ENCODE assay signal across 21 cellular contexts in the genomic region with DNA sequence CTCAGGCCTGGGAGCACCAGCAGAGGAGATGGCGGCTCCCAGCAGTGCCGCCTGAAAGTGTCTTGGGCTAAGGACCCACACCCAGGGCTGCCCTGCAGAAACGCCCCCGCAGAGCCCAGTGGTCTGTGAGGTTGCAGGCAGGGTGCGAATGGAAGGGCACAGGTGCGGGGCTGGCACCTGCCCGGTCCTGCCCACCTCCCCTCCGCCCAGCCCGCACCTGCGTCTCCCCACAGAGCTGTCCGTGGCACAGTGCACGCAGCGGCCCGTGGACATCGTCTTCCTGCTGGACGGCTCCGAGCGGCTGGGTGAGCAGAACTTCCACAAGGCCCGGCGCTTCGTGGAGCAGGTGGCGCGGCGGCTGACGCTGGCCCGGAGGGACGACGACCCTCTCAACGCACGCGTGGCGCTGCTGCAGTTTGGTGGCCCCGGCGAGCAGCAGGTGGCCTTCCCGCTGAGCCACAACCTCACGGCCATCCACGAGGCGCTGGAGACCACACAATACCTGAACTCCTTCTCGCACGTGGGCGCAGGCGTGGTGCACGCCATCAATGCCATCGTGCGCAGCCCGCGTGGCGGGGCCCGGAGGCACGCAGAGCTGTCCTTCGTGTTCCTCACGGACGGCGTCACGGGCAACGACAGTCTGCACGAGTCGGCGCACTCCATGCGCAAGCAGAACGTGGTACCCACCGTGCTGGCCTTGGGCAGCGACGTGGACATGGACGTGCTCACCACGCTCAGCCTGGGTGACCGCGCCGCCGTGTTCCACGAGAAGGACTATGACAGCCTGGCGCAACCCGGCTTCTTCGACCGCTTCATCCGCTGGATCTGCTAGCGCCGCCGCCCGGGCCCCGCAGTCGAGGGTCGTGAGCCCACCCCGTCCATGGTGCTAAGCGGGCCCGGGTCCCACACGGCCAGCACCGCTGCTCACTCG. TPM values are rescaled to one million over a fixed set of nuclear protein-coding genes. Genes with fewer than 3 reads are reported as not detected.
"Had no signal": no experiment of that assay in that cellular context is flagged by ENCODE, and none has a peak within 500 bp of the region (broad histone marks: within the 10 kb centered on the region; RNA-seq: fewer than 3 reads in every experiment).

No MANE protein-coding gene starts in this region.

- DNase-seq: activated CD4-positive, alpha-beta memory T cell treated with anti-CD3 and anti-CD28 coated beads for 36 hours; activated CD4-positive, alpha-beta T cell treated with anti-CD3 and anti-CD28 coated beads for 36 hours; activated naive CD8-positive, alpha-beta T cell treated with anti-CD3 and anti-CD28 coated beads for 36 hours; activated T-cell treated with anti-CD3 and anti-CD28 coated beads for 4 hours; amniotic stem cell; effector memory CD8-positive, alpha-beta T cell; foreskin keratinocyte; hypothalamus; retina; SK-N-SH; small intestine; stimulated activated CD4-positive, alpha-beta T cell treated with anti-CD3 and anti-CD28 coated beads, Interleukin-15, amount 100 ng/mL, for 24 hours; stimulated activated CD4-positive, alpha-beta T cell treated with anti-CD3 and anti-CD28 coated beads, Interleukin-2, amount 100 ng/mL, for 48 hours; thyroid gland; uterus had no signal

- ATAC-seq: activated CD4-positive, alpha-beta T cell treated with anti-CD3 and anti-CD28 coated beads for 36 hours; effector memory CD8-positive, alpha-beta T cell; foreskin keratinocyte; natural killer cell treated with Interleukin-12 subunit alpha and Interleukin-12 subunit beta and Interleukin-15 and Interleukin-18, amount 100 ng/mL, for 72 hours; WTC11 had no signal

- H3K27me3 ChIP-seq: cardiac muscle cell, foreskin keratinocyte, thyroid gland, uterus had no signal

- H3K9ac ChIP-seq: parathyroid adenoma, SK-N-SH had no signal

- H3K36me3 ChIP-seq: cardiac muscle cell, thyroid gland, uterus had no signal

- H3K27ac ChIP-seq: foreskin keratinocyte, parathyroid adenoma, thyroid gland had no signal

- H3K9me3 ChIP-seq: SK-N-SH, thyroid gland, uterus had no signal

- H3K4me3 ChIP-seq: cardiac muscle cell, thyroid gland, uterus had no signal

- H3K4me1 ChIP-seq: foreskin keratinocyte, parathyroid adenoma, thyroid gland had no signal

RNA-seq across cellular contexts. Expression of gene FTCD, which starts 23.4 kb away (rescaled TPM):
- total RNA-seq: dermis microvascular lymphatic vessel endothelial cell; foreskin keratinocyte; natural killer cell treated with Interleukin-12 subunit alpha and Interleukin-12 subunit beta and Interleukin-15 and Interleukin-18, amount 100 ng/mL, for 72 hours; subcutaneous adipose tissue had no signal
